1 cellular context compared by ENCODE assay signal in genomic region chr18:73556904-73557303, GRCh38.
TF ChIP-seq lines count a peak whose summit lies in the region.

No MANE protein-coding gene starts in this region.

TF ChIP-seq in WTC11, 78 proteins besides CTCF, POLR2A, EP300 and RAD21 (continued from another document):
- no peak for TF ChIP-seq STAT6 (CRISPR knock-in tag; conservative IDR thresholded peaks at IDR 0.05; ENCODE audit: low read depth)
- TF ChIP-seq SP1 (CRISPR knock-in tag; conservative IDR thresholded peaks at IDR 0.05): no peak
- no peak for TF ChIP-seq USF2 (CRISPR knock-in tag; IDR thresholded peaks at IDR 0.05)
- no peak for TF ChIP-seq ATF1 (CRISPR knock-in tag; IDR thresholded peaks at IDR 0.05)
- TF ChIP-seq JAZF1 (CRISPR knock-in tag; IDR thresholded peaks at IDR 0.05): no peak
- TF ChIP-seq ZNF232 (CRISPR knock-in tag; IDR thresholded peaks at IDR 0.05): no peak
